In genomic region chr1:170076952-170077351, GRCh38 we compare ENCODE assay signal across 2 cellular contexts.
A peak's percentile ranks its signal among the peaks of the same experiment; 100 is the strongest.
TF ChIP-seq lines count a peak whose summit lies in the region.

No MANE protein-coding gene starts in this region.

TF ChIP-seq in HCT116, 20 proteins besides CTCF, POLR2A, EP300 and RAD21:
- peak; percentile 26; the same call in 1 of the 2 replicates for TF ChIP-seq SP1 (IDR thresholded peaks at IDR 0.05; ENCODE audit: low read depth)

TF ChIP-seq in K562, 482 proteins besides CTCF, POLR2A, EP300 and RAD21:
- TF ChIP-seq ASH1L (IDR thresholded peaks at IDR 0.05; ENCODE audit: borderline replicate concordance, low read depth, partially characterized antibody) (peak; percentile 71), NFYB (IDR thresholded peaks at IDR 0.05; ENCODE audit: extremely low read depth, insufficient read length) (peak; percentile 74), CBX3 (IDR thresholded peaks at IDR 0.05; ENCODE audit: borderline replicate concordance in 1 of 2, low read length in 2 of 2) (0 out of 3 replicates have a peak, but pooled peaks of 1 of the 2 experiments have one; percentile 17), CC2D1A (IDR thresholded peaks at IDR 0.05) (peak; percentile 50; the same call in 1 of the 2 replicates), FOS (IDR thresholded peaks at IDR 0.05; ENCODE audit: extremely low read depth, insufficient read length) (peak; percentile 24), MBD2 (IDR thresholded peaks at IDR 0.05; ENCODE audit: borderline replicate concordance, low read depth) (peak; percentile 31; the same call in 1 of the 2 replicates), RBM25 (IDR thresholded peaks at IDR 0.05; ENCODE audit: low read depth, low read length, severe bottlenecking) (peak; percentile 50)
